In genomic region chr10:7121154-7121797, GRCh38 we compare ENCODE assay signal across 8 cellular contexts.
DNase-seq lines count a peak whose midpoint lies in the region; ATAC-seq and TF ChIP-seq lines count a peak whose summit lies in the region.

No MANE protein-coding gene starts in this region.

- POLR2A ChIA-PET in A673 (lab: Charles Lee; ENCODE audit: low non-redundant PET): no interaction called here

- TF ChIP-seq POLR2A in GM18505 (IDR thresholded peaks at IDR 0.05; ENCODE audit: borderline replicate concordance, extremely low read depth, insufficient read depth, insufficient read length): no peak

- H3K27me3 ChIP-seq in A673 (replicated peaks; ENCODE audit: insufficient read depth, low read depth, low read length, poor library complexity): peaks cover 75% of the 10 kb centered on the region
- H3K27me3 ChIP-seq in brain microvascular endothelial cell (replicated peaks): no peaks in the 10 kb centered on the region
- H3K27me3 ChIP-seq in left lung: peaks cover 0 to 9% of the 10 kb centered on the region in 2 donors

- H3K36me3 ChIP-seq in A673 (ENCODE audit: insufficient read depth, low read length, poor library complexity, severe bottlenecking) (no peaks in the 10 kb centered on the region), brain microvascular endothelial cell (replicated peaks) (no peaks in the 10 kb centered on the region), left lung (no peaks in the 10 kb centered on the region)

- no peak overlapping the region for H3K4me3 ChIP-seq in A673 (ENCODE audit: low read depth, low read length, poor library complexity, severe bottlenecking)
- no peak overlapping the region for H3K4me3 ChIP-seq in brain microvascular endothelial cell (ENCODE audit: low read depth, low read length)
- H3K4me3 ChIP-seq in left lung: no peak overlapping the region

- no peaks in the 10 kb centered on the region for H3K4me1 ChIP-seq in A673 (ENCODE audit: insufficient read depth, low read length, poor library complexity, severe bottlenecking)
- H3K4me1 ChIP-seq in left lung: peaks cover 0 to 6% of the 10 kb centered on the region in 2 donors

- CTCF ChIA-PET in A673 (lab: Charles Lee): interaction anchor here (0.5 to 1.1 kb wide), 7 partner anchors 23 to 751 kb away, joined by 3 to 5 read pairs (median 3); no protein-coding TSS in a partner anchor

- H3K9me3 ChIP-seq in A673 (ENCODE audit: low read depth, low read length, poor library complexity, severe bottlenecking) (no peaks in the 10 kb centered on the region), left lung (no peaks in the 10 kb centered on the region)

- ATAC-seq in GM18505 (IDR thresholded peaks at IDR 0.05; ENCODE audit: unreplicated experiment): peak; percentile 55
- peak; percentile 84 for ATAC-seq in left lung
- no peak for ATAC-seq in HG03196 (IDR thresholded peaks at IDR 0.05; ENCODE audit: unreplicated experiment)

- no peak for TF ChIP-seq EP300 in Ishikawa (IDR thresholded peaks at IDR 0.05; ENCODE audit: borderline replicate concordance)

- BruUV-seq in A673 (replicated peaks; lab: Mats Ljungman, UMichigan): no TSS peak

- TF ChIP-seq CTCF in A673 (conservative IDR thresholded peaks at IDR 0.05; ENCODE audit: low read depth, low read length) (peak; percentile 81), brain microvascular endothelial cell (IDR thresholded peaks at IDR 0.05; ENCODE audit: low read depth, low read length, missing control alignments) (peak; percentile 81), left lung (IDR thresholded peaks at IDR 0.05) (peak; percentile 61 to 76)

- no peak overlapping the region for H3K27ac ChIP-seq in A673 (ENCODE audit: low read depth, low read length, poor library complexity, severe bottlenecking)
- no peak overlapping the region for H3K27ac ChIP-seq in brain microvascular endothelial cell
- no peak overlapping the region for H3K27ac ChIP-seq in left lung

- TF ChIP-seq RAD21 in Ishikawa (IDR thresholded peaks at IDR 0.05; ENCODE audit: low read depth): peak; percentile 42

- intact Hi-C loops in A673 (cut with micrococcal nuclease; ENCODE audit: unreplicated experiment): loop anchor here (5.0 kb wide), 1 partner anchor 291 kb away; the partner anchor contains the start of gene SFMBT2
- intact Hi-C loops in left lung (cut with DNase I): no loop called here

- in situ Hi-C loops in brain microvascular endothelial cell (cut with HindIII; ENCODE audit: low pct_ligation_motif_present, low sequenced_read_pairs): loop anchor here (25.0 kb wide), 1 partner anchor 291 kb away; the partner anchor contains the start of gene SFMBT2

- DNase-seq in A673 (ENCODE audit: low spot score): peak; percentile 73
- DNase-seq in UCSD-AML1 (lab: John Stamatoyannopoulos, UW; ENCODE audit: unreplicated experiment): peak; percentile 66
- no peak for DNase-seq in brain microvascular endothelial cell
- DNase-seq in left lung: peak in 1 of 2 donors; percentile 53
- DNase-seq in stimulated activated CD8-positive, alpha-beta memory T cell treated with anti-CD3 and anti-CD28 coated beads, Interleukin-15, amount 100 ng/mL, for 4 hours (ENCODE audit: low read depth in 2 of 2): peak; percentile 37

TF ChIP-seq in Ishikawa, 13 proteins besides CTCF, POLR2A, EP300 and RAD21:
- TF ChIP-seq CREB1 (IDR thresholded peaks at IDR 0.05; ENCODE audit: low read depth) (no peak), EGR1 (IDR thresholded peaks at IDR 0.05) (no peak), ZBTB7A (IDR thresholded peaks at IDR 0.05; ENCODE audit: low read depth) (no peak), FOXM1 (IDR thresholded peaks at IDR 0.05; ENCODE audit: borderline replicate concordance, low read depth) (no peak), TCF12 (IDR thresholded peaks at IDR 0.05; ENCODE audit: low read depth) (no peak), NFIC (IDR thresholded peaks at IDR 0.05) (no peak), YY1 (IDR thresholded peaks at IDR 0.05; ENCODE audit: low read depth) (no peak), TAF1 (IDR thresholded peaks at IDR 0.05; ENCODE audit: low read depth) (no peak), USF1 (IDR thresholded peaks at IDR 0.05) (no peak), CEBPB (IDR thresholded peaks at IDR 0.05) (no peak), MAX (IDR thresholded peaks at IDR 0.05) (no peak), TEAD4 (IDR thresholded peaks at IDR 0.05) (no peak), REST (IDR thresholded peaks at IDR 0.05; ENCODE audit: low read depth) (no peak)
